27 cellular contexts compared by ENCODE assay signal in genomic region chr1:212213754-212214153, GRCh38.
"Had no signal": no experiment of that assay in that cellular context is flagged by ENCODE, and none has a peak within 500 bp of the region (broad histone marks: within the 10 kb centered on the region; RNA-seq: fewer than 3 reads in every experiment).

No MANE protein-coding gene starts in this region.

- H3K4me1 ChIP-seq: breast epithelium, pancreas, vagina had no signal

- H3K9me3 Mint-ChIP-seq: activated naive CD8-positive, alpha-beta T cell treated with anti-CD3 and anti-CD28 coated beads for 36 hours; activated T-cell treated with anti-CD3 and anti-CD28 coated beads, Interleukin-2, amount 50 U/mL, for 4 hours; activated T-helper 2 cell treated with anti-CD3 and anti-CD28 coated beads, Interferon-gamma antibody, Interleukin-2, Interleukin-4, amounts not matched to agents 10 μg/mL and 5 μg/mL and 100 μg/mL, durations not matched to agents 14 hours and 24 hours and 36 hours; central memory CD8-positive, alpha-beta T cell; nephron; stimulated activated memory B cell treated with anti-CD40 and anti-IgM and Interleukin-4, amounts not matched to agents 10 μg/mL and 1 μg/mL and 100 μg/mL, for 72 hours had no signal

- H3K27me3 ChIP-seq: breast epithelium, heart right ventricle, left lung, pancreas, right lobe of liver, stomach, vagina had no signal

- H3K36me3 ChIP-seq: breast epithelium, heart right ventricle, left lung, pancreas, right lobe of liver, stomach, vagina had no signal

- H3K27me3 Mint-ChIP-seq: activated naive CD8-positive, alpha-beta T cell treated with anti-CD3 and anti-CD28 coated beads for 36 hours; central memory CD8-positive, alpha-beta T cell; stimulated activated memory B cell treated with anti-CD40 and anti-IgM and Interleukin-4, amounts not matched to agents 10 μg/mL and 1 μg/mL and 100 μg/mL, for 72 hours had no signal

- ATAC-seq: activated T-cell treated with anti-CD3 and anti-CD28 coated beads, Interleukin-2, amount 50 U/mL, for 4 hours; left lung; pancreas; stimulated activated memory B cell treated with anti-CD40 and anti-IgM and Interleukin-4, amounts not matched to agents 10 μg/mL and 1 μg/mL and 100 μg/mL, for 72 hours had no signal

- H3K4me1 Mint-ChIP-seq: central memory CD8-positive, alpha-beta T cell had no signal

- H3K36me3 Mint-ChIP-seq: activated naive CD8-positive, alpha-beta T cell treated with anti-CD3 and anti-CD28 coated beads for 36 hours; stimulated activated memory B cell treated with anti-CD40 and anti-IgM and Interleukin-4, amounts not matched to agents 10 μg/mL and 1 μg/mL and 100 μg/mL, for 72 hours had no signal

- H3K4me3 Mint-ChIP-seq: activated naive CD8-positive, alpha-beta T cell treated with anti-CD3 and anti-CD28 coated beads for 36 hours; activated T-cell treated with anti-CD3 and anti-CD28 coated beads, Interleukin-2, amount 50 U/mL, for 4 hours; central memory CD8-positive, alpha-beta T cell; nephron; stimulated activated memory B cell treated with anti-CD40 and anti-IgM and Interleukin-4, amounts not matched to agents 10 μg/mL and 1 μg/mL and 100 μg/mL, for 72 hours had no signal

- H3K9me3 ChIP-seq: breast epithelium, heart right ventricle, left lung, pancreas, right lobe of liver, stomach, vagina had no signal

- H3K27ac Mint-ChIP-seq: activated naive CD8-positive, alpha-beta T cell treated with anti-CD3 and anti-CD28 coated beads for 36 hours; activated T-helper 2 cell treated with anti-CD3 and anti-CD28 coated beads, Interferon-gamma antibody, Interleukin-2, Interleukin-4, amounts not matched to agents 10 μg/mL and 5 μg/mL and 100 μg/mL, durations not matched to agents 14 hours and 24 hours and 36 hours; stimulated activated memory B cell treated with anti-CD40 and anti-IgM and Interleukin-4, amounts not matched to agents 10 μg/mL and 1 μg/mL and 100 μg/mL, for 72 hours had no signal

- H3K27ac ChIP-seq: breast epithelium, left lung, pancreas, right lobe of liver, stomach, vagina had no signal

- DNase-seq: activated CD4-positive, alpha-beta T cell treated with anti-CD3 and anti-CD28 coated beads for 4 hours; activated CD4-positive, alpha-beta T cell treated with anti-CD3 and anti-CD28 coated beads, Interleukin-2, amount 50 U/mL, for 48 hours; activated CD8-positive, alpha-beta memory T cell treated with anti-CD3 and anti-CD28 coated beads, Interleukin-2, amount 50 U/mL, for 48 hours; activated naive CD4-positive, alpha-beta T cell treated with Interleukin-2 at 50 U/mL for 16 hours; activated naive CD8-positive, alpha-beta T cell treated with anti-CD3 and anti-CD28 coated beads for 36 hours; activated T-cell treated with anti-CD3 and anti-CD28 coated beads, Interleukin-2, amount 50 U/mL, for 4 hours; amniotic stem cell; foreskin fibroblast; heart right ventricle; kidney; left lung; mammary epithelial cell; midbrain; pancreas; right lobe of liver; stimulated activated CD4-positive, alpha-beta T cell treated with anti-CD3 and anti-CD28 coated beads, Interleukin-15, amount 100 ng/mL, for 24 hours; stomach; T-helper 9 cell; trophoblast cell had no signal

- H3K4me3 ChIP-seq: breast epithelium, coronary artery, heart right ventricle, left lung, pancreas, right lobe of liver, smooth muscle cell, stomach, vagina had no signal
